14 cellular contexts compared by ENCODE assay signal in the genomic region with DNA sequence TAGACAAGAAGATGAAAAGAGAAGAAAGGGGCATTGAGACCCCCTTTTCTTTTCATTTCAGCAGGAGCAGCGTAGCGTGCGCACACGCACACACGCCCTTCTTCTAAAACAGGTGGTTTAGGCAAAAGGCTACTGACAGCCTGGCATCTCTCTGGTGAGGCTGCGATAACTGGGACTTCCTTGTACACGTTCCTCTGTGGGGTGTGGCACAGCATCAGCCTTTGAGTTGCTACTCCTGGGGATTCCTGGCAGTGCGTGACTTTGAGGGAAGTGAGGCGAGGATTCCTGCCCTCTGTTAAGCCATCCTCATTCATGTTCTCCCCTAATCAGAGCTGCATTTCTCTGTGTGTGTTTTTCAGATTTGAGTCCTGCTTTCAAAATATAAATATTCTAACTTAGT.
DNase-seq lines count a peak whose midpoint lies in the region; ATAC-seq and TF ChIP-seq lines count a peak whose summit lies in the region.
"Had no signal": no experiment of that assay in that cellular context is flagged by ENCODE, and none has a peak within 500 bp of the region (broad histone marks: within the 10 kb centered on the region; RNA-seq: fewer than 3 reads in every experiment).

No MANE protein-coding gene starts in this region.

- no peaks in the 10 kb centered on the region for H3K36me3 Mint-ChIP-seq in WTC11
- no peaks in the 10 kb centered on the region for H3K36me3 Mint-ChIP-seq in stimulated activated effector memory CD8-positive, alpha-beta T cell treated with anti-CD3 and anti-CD28 coated beads, Interleukin-12 subunit alpha, Interleukin-12 subunit beta, amount 100 ng/mL, for 72 hours
- H3K36me3 Mint-ChIP-seq: activated CD8-positive, alpha-beta memory T cell treated with anti-CD3 and anti-CD28 coated beads, Interleukin-2, amount 10 ng/mL, durations not matched to agents 7 days and 5 days; activated naive CD4-positive, alpha-beta T cell treated with anti-CD3 and anti-CD28 coated beads, Interleukin-2, amount 50 U/mL, for 24 hours; CD8-positive, alpha-beta T cell had no signal

- no peaks in the 10 kb centered on the region for H3K9me2 ChIP-seq in GM23248 (ENCODE audit: insufficient read depth)
- no peaks in the 10 kb centered on the region for H3K9me2 ChIP-seq in hepatocyte (replicated peaks; ENCODE audit: insufficient read depth)

- H3K9me3 Mint-ChIP-seq in WTC11 = no peaks in the 10 kb centered on the region
- no peaks in the 10 kb centered on the region for H3K9me3 Mint-ChIP-seq in stimulated activated effector memory CD8-positive, alpha-beta T cell treated with anti-CD3 and anti-CD28 coated beads, Interleukin-12 subunit alpha, Interleukin-12 subunit beta, amount 100 ng/mL, for 72 hours
- H3K9me3 Mint-ChIP-seq: activated naive CD4-positive, alpha-beta T cell treated with anti-CD3 and anti-CD28 coated beads, Interleukin-2, amount 50 U/mL, for 24 hours; CD8-positive, alpha-beta T cell; stimulated activated naive CD8-positive, alpha-beta T cell treated with anti-CD3 and anti-CD28 coated beads, Interleukin-15, amount 100 ng/mL, for 72 hours had no signal

- H3K27me3 Mint-ChIP-seq in WTC11 (ENCODE audit: low read depth) = no peaks in the 10 kb centered on the region
- H3K27me3 Mint-ChIP-seq: activated naive CD4-positive, alpha-beta T cell treated with anti-CD3 and anti-CD28 coated beads, Interleukin-2, amount 50 U/mL, for 24 hours had no signal

- intact Hi-C loops in stomach (cut with DNase I; ENCODE audit: low total_unique reads) = no loop called here

- H3K27ac ChIP-seq in GM23248 (no peak overlapping the region), SJSA1 (peak overlapping the region; percentile 86), hepatocyte (peak overlapping the region; percentile 84), stomach (peak overlapping the region in 1 of 5 donors; percentile 44)

- H3K79me2 ChIP-seq in GM23248 (ENCODE audit: insufficient read depth) (no peaks in the 10 kb centered on the region), hepatocyte (no peaks in the 10 kb centered on the region)

- H3K27me3 ChIP-seq in GM23248 (replicated peaks; ENCODE audit: insufficient read depth) (no peaks in the 10 kb centered on the region), SJSA1 (replicated peaks) (no peaks in the 10 kb centered on the region), hepatocyte (no peaks in the 10 kb centered on the region), stomach (no peaks in the 10 kb centered on the region)

- H2AFZ ChIP-seq in GM23248 = peak overlapping the region; percentile 32; the same call in 1 of the 2 replicates
- H2AFZ ChIP-seq in hepatocyte = no peak overlapping the region

- H3K27ac Mint-ChIP-seq in WTC11 = no peak overlapping the region
- no peak overlapping the region for H3K27ac Mint-ChIP-seq in stimulated activated effector memory CD8-positive, alpha-beta T cell treated with anti-CD3 and anti-CD28 coated beads, Interleukin-12 subunit alpha, Interleukin-12 subunit beta, amount 100 ng/mL, for 72 hours
- H3K27ac Mint-ChIP-seq: activated CD8-positive, alpha-beta memory T cell treated with anti-CD3 and anti-CD28 coated beads, Interleukin-2, amount 10 ng/mL, durations not matched to agents 7 days and 5 days; activated naive CD4-positive, alpha-beta T cell treated with anti-CD3 and anti-CD28 coated beads, Interleukin-2, amount 50 U/mL, for 24 hours; CD8-positive, alpha-beta T cell; stimulated activated naive CD8-positive, alpha-beta T cell treated with anti-CD3 and anti-CD28 coated beads, Interleukin-15, amount 100 ng/mL, for 72 hours had no signal

- POLR2A ChIA-PET in WTC11 (lab: Charles Lee) = no interaction called here

- TF ChIP-seq CTCF in hepatocyte (IDR thresholded peaks at IDR 0.05; ENCODE audit: poor library complexity) (no peak), stomach (IDR thresholded peaks at IDR 0.05) (no peak), WTC11 (IDR thresholded peaks at IDR 0.05) (no peak)

- CTCF ChIA-PET in WTC11 (lab: Charles Lee) = interaction anchor here (1.2 kb wide), 1 partner anchor 14 kb away, joined by 3 read pairs; no protein-coding TSS in a partner anchor

- in situ Hi-C loops in GM23248 (cut with MboI) = no loop called here

- no peaks in the 10 kb centered on the region for H4K20me1 ChIP-seq in GM23248 (ENCODE audit: insufficient read depth)
- no peaks in the 10 kb centered on the region for H4K20me1 ChIP-seq in hepatocyte (ENCODE audit: insufficient read depth, poor library complexity, severe bottlenecking)

- H3K4me3 ChIP-seq in GM23248 (no peak overlapping the region), SJSA1 (no peak overlapping the region), hepatocyte (no peak overlapping the region), stomach (no peak overlapping the region)

- 78 to 82% methylated on average over 9 of the region's 9 CpGs for WGBS in GM23248 (ENCODE audit: low coverage in 1 of 2, low lambda C conversion rate in 2 of 2, missing lambda C conversion rate in 2 of 2), 2 experiments
- 74% methylated on average over 9 of the region's 9 CpGs for WGBS in hepatocyte (ENCODE audit: low lambda C conversion rate, missing lambda C conversion rate)
- WGBS in stomach, 5 donors = 32 to 49% (median 43%) methylated on average over 9 of the region's 9 CpGs

- H3K4me2 ChIP-seq in GM23248 (ENCODE audit: unreplicated experiment) (no peak overlapping the region), hepatocyte (no peak overlapping the region)

- H3K4me3 Mint-ChIP-seq in WTC11 = no peak overlapping the region
- no peak overlapping the region for H3K4me3 Mint-ChIP-seq in stimulated activated effector memory CD8-positive, alpha-beta T cell treated with anti-CD3 and anti-CD28 coated beads, Interleukin-12 subunit alpha, Interleukin-12 subunit beta, amount 100 ng/mL, for 72 hours
- H3K4me3 Mint-ChIP-seq: activated CD8-positive, alpha-beta memory T cell treated with anti-CD3 and anti-CD28 coated beads, Interleukin-2, amount 10 ng/mL, durations not matched to agents 7 days and 5 days; activated naive CD4-positive, alpha-beta T cell treated with anti-CD3 and anti-CD28 coated beads, Interleukin-2, amount 50 U/mL, for 24 hours; CD8-positive, alpha-beta T cell; stimulated activated naive CD8-positive, alpha-beta T cell treated with anti-CD3 and anti-CD28 coated beads, Interleukin-15, amount 100 ng/mL, for 72 hours had no signal

- no peaks in the 10 kb centered on the region for H3F3A ChIP-seq in GM23248 (ENCODE audit: insufficient read depth)

- H3K9ac ChIP-seq in GM23248 = no peak overlapping the region

- no peaks in the 10 kb centered on the region for H3K36me3 ChIP-seq in GM23248 (ENCODE audit: low read depth)
- no peaks in the 10 kb centered on the region for H3K36me3 ChIP-seq in SJSA1
- no peaks in the 10 kb centered on the region for H3K36me3 ChIP-seq in hepatocyte (replicated peaks; ENCODE audit: insufficient read depth, low read depth)
- no peaks in the 10 kb centered on the region for H3K36me3 ChIP-seq in stomach

- H3K4me1 Mint-ChIP-seq in WTC11 = no peaks in the 10 kb centered on the region
- H3K4me1 Mint-ChIP-seq in stimulated activated effector memory CD8-positive, alpha-beta T cell treated with anti-CD3 and anti-CD28 coated beads, Interleukin-12 subunit alpha, Interleukin-12 subunit beta, amount 100 ng/mL, for 72 hours = no peaks in the 10 kb centered on the region
- H3K4me1 Mint-ChIP-seq: activated CD8-positive, alpha-beta memory T cell treated with anti-CD3 and anti-CD28 coated beads, Interleukin-2, amount 10 ng/mL, durations not matched to agents 7 days and 5 days; activated naive CD4-positive, alpha-beta T cell treated with anti-CD3 and anti-CD28 coated beads, Interleukin-2, amount 50 U/mL, for 24 hours; stimulated activated naive CD8-positive, alpha-beta T cell treated with anti-CD3 and anti-CD28 coated beads, Interleukin-15, amount 100 ng/mL, for 72 hours had no signal

- DNase-seq in GM23248 (peak; percentile 19), SJSA1 (ENCODE audit: low read depth in 1 of 2, low spot score in 2 of 2) (peak in 1 of 2 experiments; percentile 68), hepatocyte (ENCODE audit: low spot score) (peak; percentile 71), stomach (peak; percentile 72), occipital lobe (lab: John Stamatoyannopoulos, UW) (no peak), WTC11 (ENCODE audit: low spot score) (no peak)
- no peak for DNase-seq in stimulated activated effector memory CD8-positive, alpha-beta T cell treated with anti-CD3 and anti-CD28 coated beads, Interleukin-12 subunit alpha, Interleukin-12 subunit beta, amount 100 ng/mL, for 72 hours (ENCODE audit: low spot score in 2 of 2)
- DNase-seq: activated CD8-positive, alpha-beta memory T cell treated with anti-CD3 and anti-CD28 coated beads, Interleukin-2, amount 10 ng/mL, durations not matched to agents 7 days and 5 days; CD8-positive, alpha-beta T cell; NCI-H1105 treated with DMSO at 0.1 percent for 48 hours; NCI-H774; stimulated activated naive CD8-positive, alpha-beta T cell treated with anti-CD3 and anti-CD28 coated beads, Interleukin-15, amount 100 ng/mL, for 72 hours had no signal

- H3K9me3 ChIP-seq in GM23248 (ENCODE audit: low read depth) (no peaks in the 10 kb centered on the region), SJSA1 (replicated peaks) (no peaks in the 10 kb centered on the region), hepatocyte (ENCODE audit: low read depth) (no peaks in the 10 kb centered on the region), stomach (no peaks in the 10 kb centered on the region)

- TF ChIP-seq POLR2A in stomach (IDR thresholded peaks at IDR 0.05) = no peak

- H3K4me1 ChIP-seq in GM23248 (ENCODE audit: insufficient read depth) = 0 out of 2 replicates have a peak, but pooled peaks cover 6% of the 10 kb centered on the region
- peaks cover 27% of the 10 kb centered on the region for H3K4me1 ChIP-seq in SJSA1 (replicated peaks)
- peaks cover 3% of the 10 kb centered on the region for H3K4me1 ChIP-seq in hepatocyte (ENCODE audit: insufficient read depth)
- peaks cover 12 to 22% (median 17%) of the 10 kb centered on the region in 4 donors for H3K4me1 ChIP-seq in stomach

- no peak for TF ChIP-seq EP300 in stomach (IDR thresholded peaks at IDR 0.05)

- ATAC-seq in GM21723 (IDR thresholded peaks at IDR 0.05; ENCODE audit: unreplicated experiment) (no peak), WTC11 (no peak)
- no peak for ATAC-seq in stimulated activated effector memory CD8-positive, alpha-beta T cell treated with anti-CD3 and anti-CD28 coated beads, Interleukin-12 subunit alpha, Interleukin-12 subunit beta, amount 100 ng/mL, for 72 hours
- ATAC-seq: activated CD8-positive, alpha-beta memory T cell treated with anti-CD3 and anti-CD28 coated beads, Interleukin-2, amount 10 ng/mL, durations not matched to agents 7 days and 5 days; CD8-positive, alpha-beta T cell; stimulated activated naive CD8-positive, alpha-beta T cell treated with anti-CD3 and anti-CD28 coated beads, Interleukin-15, amount 100 ng/mL, for 72 hours had no signal

TF ChIP-seq in WTC11, 78 proteins besides CTCF, POLR2A, EP300 and RAD21 (continues in another document):
- TF ChIP-seq NFYB (CRISPR knock-in tag; conservative IDR thresholded peaks at IDR 0.05; ENCODE audit: low read depth) (no peak), CREM (CRISPR knock-in tag; IDR thresholded peaks at IDR 0.05) (no peak), FOXK1 (CRISPR knock-in tag; IDR thresholded peaks at IDR 0.05) (no peak)

Comparison
In these comparisons a context has a peak if more than half of its experiments do, and no peak if none do; other contexts are left out.
1. DNase-seq: peak in GM23248 (single experiment), hepatocyte (single experiment) and stomach (single experiment); none in occipital lobe (single experiment), WTC11 (single experiment) and stimulated activated effector memory CD8-positive, alpha-beta T cell treated with anti-CD3 and anti-CD28 coated beads, Interleukin-12 subunit alpha, Interleukin-12 subunit beta, amount 100 ng/mL, for 72 hours (0 of 2).